ENCODE assay signal across 21 cellular contexts in genomic region chr16:70490261-70490660, GRCh38. TPM values are rescaled to one million over a fixed set of nuclear protein-coding genes. Genes with fewer than 3 reads are reported as not detected.
DNase-seq lines count a peak whose midpoint lies in the region.
"Had no signal": no experiment of that assay in that cellular context is flagged by ENCODE, and none has a peak within 500 bp of the region (broad histone marks: within the 10 kb centered on the region; RNA-seq: fewer than 3 reads in every experiment).

No MANE protein-coding gene starts in this region.

- no peak overlapping the region for H3K4me3 Mint-ChIP-seq in activated CD4-positive, alpha-beta memory T cell treated with anti-CD3 and anti-CD28 coated beads for 36 hours
- H3K4me3 Mint-ChIP-seq: activated CD8-positive, alpha-beta memory T cell treated with anti-CD3 and anti-CD28 coated beads, Interleukin-2, amount 10 ng/mL, durations not matched to agents 7 days and 5 days; activated naive CD8-positive, alpha-beta T cell treated with anti-CD3 and anti-CD28 coated beads, Interleukin-2, amount 50 U/mL, for 24 hours; activated T-helper 17 cell treated with anti-CD3 and anti-CD28 coated beads, Interleukin-2, amount 50 U/mL, for 72 hours; CD14-positive monocyte; naive thymus-derived CD4-positive, alpha-beta T cell; stimulated activated effector memory CD8-positive, alpha-beta T cell treated with anti-CD3 and anti-CD28 coated beads, Interleukin-12 subunit alpha, Interleukin-12 subunit beta, amount 100 ng/mL, for 72 hours had no signal

- no peaks in the 10 kb centered on the region for H3K9me3 ChIP-seq in MG63
- H3K9me3 ChIP-seq: thyroid gland had no signal

- no peak overlapping the region for H3K4me3 ChIP-seq in MG63
- H3K4me3 ChIP-seq: thyroid gland had no signal

- intact Hi-C loops in activated CD4-positive, alpha-beta memory T cell treated with anti-CD3 and anti-CD28 coated beads for 36 hours (cut with micrococcal nuclease) = loop anchor here (10.0 kb wide), 1 partner anchor 155 kb away; the partner anchor contains the start of gene IL34

- POLR2A ChIA-PET in activated CD4-positive, alpha-beta memory T cell treated with anti-CD3 and anti-CD28 coated beads for 36 hours (lab: Charles Lee) = no interaction called here

- H3K36me3 ChIP-seq in MG63 = 0 out of 2 replicates have a peak, but pooled peaks cover 2% of the 10 kb centered on the region

- CTCF ChIA-PET in activated CD4-positive, alpha-beta memory T cell treated with anti-CD3 and anti-CD28 coated beads for 36 hours (lab: Charles Lee) = no interaction called here

- no peak overlapping the region for H3K27ac Mint-ChIP-seq in activated CD4-positive, alpha-beta memory T cell treated with anti-CD3 and anti-CD28 coated beads for 36 hours
- H3K27ac Mint-ChIP-seq: activated CD8-positive, alpha-beta memory T cell treated with anti-CD3 and anti-CD28 coated beads, Interleukin-2, amount 10 ng/mL, durations not matched to agents 7 days and 5 days; activated naive CD8-positive, alpha-beta T cell treated with anti-CD3 and anti-CD28 coated beads, Interleukin-2, amount 50 U/mL, for 24 hours; activated T-helper 17 cell treated with anti-CD3 and anti-CD28 coated beads, Interleukin-2, amount 50 U/mL, for 72 hours; naive thymus-derived CD4-positive, alpha-beta T cell had no signal

- peaks cover 14% of the 10 kb centered on the region for H3K36me3 Mint-ChIP-seq in activated CD4-positive, alpha-beta memory T cell treated with anti-CD3 and anti-CD28 coated beads for 36 hours

- peaks cover 16% of the 10 kb centered on the region for H3K4me1 Mint-ChIP-seq in activated CD4-positive, alpha-beta memory T cell treated with anti-CD3 and anti-CD28 coated beads for 36 hours (ENCODE audit: low read depth)
- H3K4me1 Mint-ChIP-seq: CD14-positive monocyte had no signal

- no peaks in the 10 kb centered on the region for H3K27me3 Mint-ChIP-seq in activated CD4-positive, alpha-beta memory T cell treated with anti-CD3 and anti-CD28 coated beads for 36 hours
- H3K27me3 Mint-ChIP-seq: activated CD8-positive, alpha-beta memory T cell treated with anti-CD3 and anti-CD28 coated beads, Interleukin-2, amount 10 ng/mL, durations not matched to agents 7 days and 5 days; activated naive CD8-positive, alpha-beta T cell treated with anti-CD3 and anti-CD28 coated beads, Interleukin-2, amount 50 U/mL, for 24 hours; activated T-helper 17 cell treated with anti-CD3 and anti-CD28 coated beads, Interleukin-2, amount 50 U/mL, for 72 hours; naive thymus-derived CD4-positive, alpha-beta T cell had no signal

- no peaks in the 10 kb centered on the region for H3K9me3 Mint-ChIP-seq in activated CD4-positive, alpha-beta memory T cell treated with anti-CD3 and anti-CD28 coated beads for 36 hours
- H3K9me3 Mint-ChIP-seq: activated naive CD8-positive, alpha-beta T cell treated with anti-CD3 and anti-CD28 coated beads, Interleukin-2, amount 50 U/mL, for 24 hours; activated T-helper 17 cell treated with anti-CD3 and anti-CD28 coated beads, Interleukin-2, amount 50 U/mL, for 72 hours; CD14-positive monocyte; naive thymus-derived CD4-positive, alpha-beta T cell; stimulated activated effector memory CD8-positive, alpha-beta T cell treated with anti-CD3 and anti-CD28 coated beads, Interleukin-12 subunit alpha, Interleukin-12 subunit beta, amount 100 ng/mL, for 72 hours had no signal

- no peaks in the 10 kb centered on the region for H3K27me3 ChIP-seq in MG63
- H3K27me3 ChIP-seq: thyroid gland had no signal

- DNase-seq in Ammon's horn (ENCODE audit: low spot score) (peak; percentile 66), LHCN-M2 (ENCODE audit: low read depth) (peak; percentile 46), cerebellum (ENCODE audit: low spot score) (peak; percentile 63), occipital lobe (lab: John Stamatoyannopoulos, UW) (peak; percentile 46), MG63 (no peak), NCI-H526 treated with DMSO at 0.1 percent for 48 hours (lab: John Stamatoyannopoulos, UW) (no peak), NCI-H1048 (lab: John Stamatoyannopoulos, UW) (no peak)
- DNase-seq in activated CD4-positive, alpha-beta memory T cell treated with anti-CD3 and anti-CD28 coated beads for 36 hours = no peak
- DNase-seq: activated CD8-positive, alpha-beta memory T cell treated with anti-CD3 and anti-CD28 coated beads, Interleukin-2, amount 10 ng/mL, durations not matched to agents 7 days and 5 days; activated naive CD8-positive, alpha-beta T cell treated with anti-CD3 and anti-CD28 coated beads, Interleukin-2, amount 50 U/mL, for 24 hours; DMS79; glutamatergic neuron; naive thymus-derived CD4-positive, alpha-beta T cell; NCI-H2029; NCI-H748 treated with DMSO at 0.1 percent for 48 hours; PC-3; stimulated activated CD4-positive, alpha-beta T cell treated with anti-CD3 and anti-CD28 coated beads, Interleukin-15, amount 100 ng/mL, for 24 hours; thyroid gland had no signal

RNA-seq across cellular contexts. Expression of gene COG4, which starts 33.1 kb away (rescaled TPM):
- 94.2 and 161 TPM in 2 replicates for total RNA-seq in LHCN-M2 (2014; rRNA removed)
- polyA plus RNA-seq in LHCN-M2 (2012) = 51.3 TPM
- 37.2 TPM for total RNA-seq in cerebellum
- total RNA-seq in occipital lobe = 29.2 TPM
- total RNA-seq in MG63 (2014; rRNA removed; shearing (Covaris generic); ENCODE audit: low replicate concordance) = 48.5 and 61.4 TPM in 2 replicates
- total RNA-seq in activated CD4-positive, alpha-beta memory T cell treated with anti-CD3 and anti-CD28 coated beads for 36 hours = 10 to 100 TPM; 35.9 to 40.2 TPM

RNA-seq across cellular contexts. Expression of gene SF3B3, which starts 33.4 kb away (rescaled TPM):
- 124 and 194 TPM in 2 replicates for total RNA-seq in LHCN-M2 (2014; rRNA removed)
- polyA plus RNA-seq in LHCN-M2 (2012) = 175 TPM
- total RNA-seq in cerebellum = 121 TPM
- 87.3 TPM for total RNA-seq in occipital lobe
- 23.0 and 35.7 TPM in 2 replicates for total RNA-seq in MG63 (2014; rRNA removed; shearing (Covaris generic); ENCODE audit: low replicate concordance)
- 100 to 1,000 TPM; 450 to 453 TPM for total RNA-seq in activated CD4-positive, alpha-beta memory T cell treated with anti-CD3 and anti-CD28 coated beads for 36 hours

RNA-seq across cellular contexts. Expression of gene FCSK, which starts 35.9 kb away (rescaled TPM):
- total RNA-seq in LHCN-M2 (2014; rRNA removed) = 7.5 and 13.5 TPM in 2 replicates
- polyA plus RNA-seq in LHCN-M2 (2012) = 4.8 TPM
- 9.5 TPM for total RNA-seq in cerebellum
- 6.2 TPM for total RNA-seq in occipital lobe
- 1.0 and 6.3 TPM in 2 replicates for total RNA-seq in MG63 (2014; rRNA removed; shearing (Covaris generic); ENCODE audit: low replicate concordance)
- 10 to 100 TPM; 13.1 to 14.0 TPM for total RNA-seq in activated CD4-positive, alpha-beta memory T cell treated with anti-CD3 and anti-CD28 coated beads for 36 hours

RNA-seq across cellular contexts. Expression of gene ST3GAL2, which starts 51.4 kb away (rescaled TPM):
- total RNA-seq in LHCN-M2 (2014; rRNA removed) (23.0 and 28.3 TPM in 2 replicates), cerebellum (30.3 TPM), occipital lobe (35.2 TPM)
- polyA plus RNA-seq in LHCN-M2 (2012) = 19.0 TPM
- 8.9 and 9.2 TPM in 2 replicates for total RNA-seq in MG63 (2014; rRNA removed; shearing (Covaris generic); ENCODE audit: low replicate concordance)
- 10 to 100 TPM; 16.7 to 17.3 TPM for total RNA-seq in activated CD4-positive, alpha-beta memory T cell treated with anti-CD3 and anti-CD28 coated beads for 36 hours

Comparison
In these comparisons a context has a peak if more than half of its experiments do, and no peak if none do; other contexts are left out.
1. DNase-seq: peak in Ammon's horn (single experiment), LHCN-M2 (single experiment), cerebellum (single experiment) and occipital lobe (single experiment); none in MG63 (single experiment), NCI-H526 treated with DMSO at 0.1 percent for 48 hours (single experiment), NCI-H1048 (single experiment) and activated CD4-positive, alpha-beta memory T cell treated with anti-CD3 and anti-CD28 coated beads for 36 hours (single experiment).